ENCODE assay signal across 17 cellular contexts in genomic region chr20:38247166-38247509, GRCh38. TPM values are rescaled to one million over a fixed set of nuclear protein-coding genes. Genes with fewer than 3 reads are reported as not detected.
DNase-seq lines count a peak whose midpoint lies in the region; ATAC-seq, FAIRE-seq and TF ChIP-seq lines count a peak whose summit lies in the region.
"Had no signal": no experiment of that assay in that cellular context is flagged by ENCODE, and none has a peak within 500 bp of the region (broad histone marks: within the 10 kb centered on the region; RNA-seq: fewer than 3 reads in every experiment).

No MANE protein-coding gene starts in this region.

- no peak overlapping the region for H3K4me2 ChIP-seq in HepG2 (ENCODE audit: low read depth, low read length)

- 40% methylated on average over 7 of the region's 7 CpGs for whole genome bisulfite sequencing in HepG2 (ENCODE audit: low lambda C conversion rate)
- 62% methylated on average over 7 of the region's 7 CpGs for WGBS in prostate gland

- DNase-seq in HL-60 (ENCODE audit: low read depth in 1 of 2, low spot score in 1 of 2): no peak
- DNase-seq in caudate nucleus (lab: John Stamatoyannopoulos, UW): no peak
- DNase-seq in HepG2 (ENCODE audit: low spot score): no peak
- no peak for DNase-seq in prostate gland (ENCODE audit: low spot score)
- DNase-seq in NCI-H82 treated with DMSO at 0.1 percent for 48 hours (lab: John Stamatoyannopoulos, UW; ENCODE audit: unreplicated experiment): no peak
- DNase-seq in activated T-cell treated with anti-CD3 and anti-CD28 coated beads for 4 hours: no peak
- no peak for DNase-seq in foreskin melanocyte
- DNase-seq: NCI-H1417, NCI-H1930, NCI-H2171 treated with DMSO at 0.1 percent for 48 hours, NCI-H510A, Peyer's patch had no signal

- intact Hi-C loops in HepG2 (cut with micrococcal nuclease; ENCODE audit: unreplicated experiment) (no loop called here), prostate gland (cut with DNase I) (no loop called here)

- H3K9me3 ChIP-seq in HepG2 (ENCODE audit: low read length): peaks cover 23% of the 10 kb centered on the region
- no peaks in the 10 kb centered on the region for H3K9me3 ChIP-seq in prostate gland

- no peak overlapping the region for H2AFZ ChIP-seq in HepG2 (ENCODE audit: low read length)

- no peak for TF ChIP-seq EP300 in HepG2 (IDR thresholded peaks at IDR 0.05; ENCODE audit: low read depth in 2 of 2, low read length in 2 of 2)
- no peak for TF ChIP-seq EP300 in HepG2 (CRISPR knock-in tag; IDR thresholded peaks at IDR 0.05; ENCODE audit: borderline replicate concordance)

- ATAC-seq in HepG2 (no peak), GM21526 (IDR thresholded peaks at IDR 0.05; ENCODE audit: low FRiP score, unreplicated experiment) (no peak)

- no peak for FAIRE-seq in HepG2 (lab: Jason Lieb, UNC)

- peak overlapping the region; percentile 55 for H3K27ac ChIP-seq in HL-60 (replicated peaks)
- H3K27ac ChIP-seq in caudate nucleus (ENCODE audit: low read depth, low read length): peak overlapping the region; percentile 59
- no peak overlapping the region for H3K27ac ChIP-seq in HepG2 (ENCODE audit: extremely low read length, insufficient read depth, low read length)
- H3K27ac ChIP-seq in prostate gland: peak overlapping the region; percentile 64 to 77

- BruUV-seq in HepG2 (replicated peaks; lab: Mats Ljungman, UMichigan): no TSS peak

- no peaks in the 10 kb centered on the region for H3K79me2 ChIP-seq in HepG2 (ENCODE audit: insufficient read depth, low read length)

- CTCF ChIA-PET in HepG2 (lab: Yijun Ruan, JAX; ENCODE audit: low intra/inter-chr PET ratio, low total read pairs): no interaction called here

- POLR2A ChIA-PET in HepG2 (lab: Yijun Ruan, JAX): no interaction called here

- no peaks in the 10 kb centered on the region for H3K36me3 ChIP-seq in HepG2 (replicated peaks in 1 of 2; ENCODE audit: control insufficient read depth in 1 of 2, insufficient read depth in 2 of 2, low read length in 2 of 2)
- H3K36me3 ChIP-seq in prostate gland: no peaks in the 10 kb centered on the region
- H3K36me3 ChIP-seq: Peyer's patch had no signal

- in situ Hi-C loops in HepG2 (cut with HindIII; ENCODE audit: extremely low pct_ligation_motif_present, low pct_unique_long_range_greater_than_20kb): no loop called here

- no peaks in the 10 kb centered on the region for H4K20me1 ChIP-seq in HepG2 (ENCODE audit: insufficient read depth, low read length)

- TF ChIP-seq POLR2A in HepG2 (IDR thresholded peaks at IDR 0.05; ENCODE audit: insufficient read depth in 1 of 2, low read depth in 2 of 2, low read length in 2 of 2) (no peak), prostate gland (IDR thresholded peaks at IDR 0.05) (no peak)

- H3K27me3 ChIP-seq in HL-60 (ENCODE audit: insufficient read depth, poor library complexity, severe bottlenecking) (no peaks in the 10 kb centered on the region), HepG2 (ENCODE audit: control insufficient read depth in 1 of 2, insufficient read depth in 2 of 2, low read length in 2 of 2) (no peaks in the 10 kb centered on the region), prostate gland (replicated peaks; ENCODE audit: insufficient read depth) (no peaks in the 10 kb centered on the region)
- H3K27me3 ChIP-seq: Peyer's patch had no signal

- no peak for TF ChIP-seq RAD21 in HepG2 (CRISPR knock-in tag; IDR thresholded peaks at IDR 0.05)

- no peak for TF ChIP-seq CTCF in HL-60 (IDR thresholded peaks at IDR 0.05; ENCODE audit: insufficient read depth, low read length)
- TF ChIP-seq CTCF in HepG2 (CRISPR knock-in tag; IDR thresholded peaks at IDR 0.05): no peak
- no peak for TF ChIP-seq CTCF in prostate gland (IDR thresholded peaks at IDR 0.05)

- no peak overlapping the region for H3K9ac ChIP-seq in HepG2 (ENCODE audit: insufficient read depth, low read depth, low read length)

- H3K4me3 ChIP-seq in HL-60 (replicated peaks; ENCODE audit: insufficient read depth, low read length) (no peak overlapping the region), HepG2 (replicated peaks in 1 of 3; ENCODE audit: insufficient read depth in 1 of 3, low read depth in 2 of 3, low read length in 3 of 3) (no peak overlapping the region), prostate gland (no peak overlapping the region)
- H3K4me3 ChIP-seq: Peyer's patch had no signal

- H3K4me1 ChIP-seq in HepG2 (ENCODE audit: insufficient read depth, low read length): no peaks in the 10 kb centered on the region
- H3K4me1 ChIP-seq in prostate gland (replicated peaks): no peaks in the 10 kb centered on the region
- H3K4me1 ChIP-seq: Peyer's patch had no signal

TF ChIP-seq in HepG2, 621 proteins besides CTCF, POLR2A, EP300 and RAD21:
- TF ChIP-seq ZNF451 (CRISPR knock-in tag; IDR thresholded peaks at IDR 0.05): no peak
- 0 out of 2 replicates have a peak, but pooled peaks have one; percentile 33 for TF ChIP-seq MNT (IDR thresholded peaks at IDR 0.05)

RNA-seq across cellular contexts. Expression of gene KIAA1755, which starts 13.4 kb away (rescaled TPM):
- total RNA-seq in HepG2 (2016; rRNA removed; fragmentation: Illumina TruSeq; extraction: Trizol) (0.04 and 0.07 TPM in 2 replicates), prostate gland (10 to 100 TPM in 1 of 2 donors, 1 to 10 TPM in 1; 5.0 to 10.8 TPM)
- not detected in 2 replicates for total RNA-seq in HepG2 (2016; cell fraction: cytosol; rRNA removed; fragmentation: Illumina TruSeq; extraction: Trizol; ENCODE audit: low read depth)
- not detected in 2 replicates for total RNA-seq in HepG2 (2016; cell fraction: insoluble cytoplasmic fraction; rRNA removed; fragmentation: Illumina TruSeq; extraction: Trizol)
- not detected in 2 replicates for total RNA-seq in HepG2 (2016; cell fraction: membrane; rRNA removed; fragmentation: Illumina TruSeq; extraction: Trizol)
- not detected in 2 replicates for total RNA-seq in HepG2 (2016; cell fraction: nucleus; rRNA removed; fragmentation: Illumina TruSeq; extraction: Trizol)
- polyA plus RNA-seq in HepG2 (2011; rRNA removed): not detected in 2 replicates
- polyA plus RNA-seq in HepG2 (2011; cell fraction: cytosol; rRNA removed): not detected in 2 replicates
- not detected in 2 replicates for polyA plus RNA-seq in HepG2 (2011; cell fraction: nucleus; rRNA removed)
- polyA plus RNA-seq in HepG2 (2012): not detected in 2 replicates
- not detected in 2 replicates for polyA plus RNA-seq in HepG2 (2016; cell fraction: cytosol; fragmentation: Illumina TruSeq; extraction: Trizol; ENCODE audit: low read depth)
- not detected in 2 replicates for polyA plus RNA-seq in HepG2 (2016; cell fraction: insoluble cytoplasmic fraction; fragmentation: Illumina TruSeq; extraction: Trizol; ENCODE audit: low read depth)
- not detected in 2 replicates for polyA plus RNA-seq in HepG2 (2016; cell fraction: membrane; fragmentation: Illumina TruSeq; extraction: Trizol; ENCODE audit: low read depth)
- not detected in 2 replicates for polyA plus RNA-seq in HepG2 (2016; cell fraction: nucleus; fragmentation: Illumina TruSeq; extraction: Trizol; ENCODE audit: insufficient read depth, low read depth)
- 0.02 TPM in 1 of 2 replicates, not detected in the other for polyA minus RNA-seq in HepG2 (2011; rRNA and poly(A)+ RNA removed; ENCODE audit: low replicate concordance)
- not detected in 2 replicates for polyA minus RNA-seq in HepG2 (2011; cell fraction: cytosol; rRNA and poly(A)+ RNA removed)
- not detected in 2 replicates for polyA minus RNA-seq in HepG2 (2011; cell fraction: nucleus; rRNA and poly(A)+ RNA removed)
- total RNA-seq: H4 had no signal
- polyA plus RNA-seq: IgD-negative memory B cell had no signal

RNA-seq across cellular contexts. Expression of gene BPI, which starts 56.8 kb away (rescaled TPM):
- total RNA-seq in HepG2 (2016; rRNA removed; fragmentation: Illumina TruSeq; extraction: Trizol): not detected in 2 replicates
- total RNA-seq in HepG2 (2016; cell fraction: cytosol; rRNA removed; fragmentation: Illumina TruSeq; extraction: Trizol; ENCODE audit: low read depth): not detected in 2 replicates
- total RNA-seq in HepG2 (2016; cell fraction: insoluble cytoplasmic fraction; rRNA removed; fragmentation: Illumina TruSeq; extraction: Trizol): not detected in 2 replicates
- total RNA-seq in HepG2 (2016; cell fraction: membrane; rRNA removed; fragmentation: Illumina TruSeq; extraction: Trizol): not detected in 2 replicates
- total RNA-seq in HepG2 (2016; cell fraction: nucleus; rRNA removed; fragmentation: Illumina TruSeq; extraction: Trizol): not detected in 2 replicates
- polyA plus RNA-seq in HepG2 (2011; rRNA removed): not detected in 2 replicates
- polyA plus RNA-seq in HepG2 (2011; cell fraction: cytosol; rRNA removed): not detected in 2 replicates
- polyA plus RNA-seq in HepG2 (2011; cell fraction: nucleus; rRNA removed): not detected in 2 replicates
- polyA plus RNA-seq in HepG2 (2012): not detected in 2 replicates
- not detected in 2 replicates for polyA plus RNA-seq in HepG2 (2016; cell fraction: cytosol; fragmentation: Illumina TruSeq; extraction: Trizol; ENCODE audit: low read depth)
- not detected in 2 replicates for polyA plus RNA-seq in HepG2 (2016; cell fraction: insoluble cytoplasmic fraction; fragmentation: Illumina TruSeq; extraction: Trizol; ENCODE audit: low read depth)
- polyA plus RNA-seq in HepG2 (2016; cell fraction: membrane; fragmentation: Illumina TruSeq; extraction: Trizol; ENCODE audit: low read depth): not detected in 2 replicates
- polyA plus RNA-seq in HepG2 (2016; cell fraction: nucleus; fragmentation: Illumina TruSeq; extraction: Trizol; ENCODE audit: insufficient read depth, low read depth): not detected in 2 replicates
- not detected in 2 replicates for polyA minus RNA-seq in HepG2 (2011; rRNA and poly(A)+ RNA removed; ENCODE audit: low replicate concordance)
- not detected in 2 replicates for polyA minus RNA-seq in HepG2 (2011; cell fraction: cytosol; rRNA and poly(A)+ RNA removed)
- polyA minus RNA-seq in HepG2 (2011; cell fraction: nucleus; rRNA and poly(A)+ RNA removed): not detected in 2 replicates
- 1 to 10 TPM in 1 of 2 donors, under 1 TPM in 1; 0.41 to 4.5 TPM for total RNA-seq in prostate gland
- total RNA-seq: A172, LHCN-M2, Peyer's patch had no signal
- polyA plus RNA-seq: IgD-negative memory B cell had no signal
